Comparison of ENCODE assay signal across 8 cellular contexts in the genomic region with DNA sequence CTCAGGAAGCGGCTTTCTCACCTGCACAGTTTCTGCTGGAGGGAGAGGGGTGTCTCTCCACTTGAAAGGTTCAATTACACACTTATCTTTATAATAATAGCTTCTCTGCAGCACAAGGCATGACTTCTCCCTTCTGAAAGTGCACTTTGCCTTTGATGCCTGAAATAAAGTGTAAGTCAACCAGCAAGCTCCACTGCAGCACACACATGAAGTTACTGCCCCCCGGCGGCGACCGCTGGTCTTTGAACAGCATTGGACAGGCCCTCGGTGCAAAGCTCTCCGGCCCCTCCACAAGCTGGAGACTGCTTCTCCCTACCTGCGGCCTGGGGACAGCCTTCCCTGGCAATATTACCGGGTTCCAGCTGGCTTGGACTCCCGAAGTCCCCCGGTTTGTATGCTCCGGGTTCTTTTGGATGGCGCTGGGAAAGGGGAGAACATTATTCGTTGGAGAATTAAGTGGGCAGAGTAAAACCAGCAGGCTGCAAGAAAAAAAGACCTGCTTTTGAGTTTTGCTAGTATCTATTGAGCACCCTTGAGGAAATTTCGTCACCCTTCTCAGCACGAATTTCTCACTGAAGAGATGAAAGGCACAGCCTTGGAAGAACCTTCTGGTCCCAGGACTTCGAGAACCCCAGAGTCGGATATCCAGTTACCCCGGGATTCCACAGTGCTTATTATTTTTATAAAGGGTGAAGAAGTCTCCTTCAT. TPM values are rescaled to one million over a fixed set of nuclear protein-coding genes. Genes with fewer than 3 reads are reported as not detected.
A peak's percentile ranks its signal among the peaks of the same experiment; 100 is the strongest.
DNase-seq lines count a peak whose midpoint lies in the region; ATAC-seq and TF ChIP-seq lines count a peak whose summit lies in the region.

No MANE protein-coding gene starts in this region.

- TF ChIP-seq CTCF in GM12864 (IDR thresholded peaks at IDR 0.05; ENCODE audit: low read depth, low read length, missing control alignments): peak; percentile 87
- TF ChIP-seq CTCF in fibroblast of lung (conservative IDR thresholded peaks at IDR 0.05 in 1 of 2, IDR thresholded peaks at IDR 0.05 in 1 of 2; ENCODE audit: low read depth in 1 of 2, low read length in 2 of 2): peak; percentile 73 to 79
- TF ChIP-seq CTCF in nephron (IDR thresholded peaks at IDR 0.05; ENCODE audit: unreplicated experiment in 3 of 3): peak; percentile 80 to 83 (median 80)

- H3K27me3 Mint-ChIP-seq in activated T-cell treated with anti-CD3 and anti-CD28 coated beads, Interleukin-2, amount 50 U/mL, for 4 hours (ENCODE audit: low read depth): no peaks in the 10 kb centered on the region
- peaks cover 20% of the 10 kb centered on the region for H3K27me3 Mint-ChIP-seq in nephron (ENCODE audit: low read depth)

- no peak overlapping the region for H3K27ac ChIP-seq in fibroblast of lung (ENCODE audit: insufficient read depth, low read length)

- DNase-seq in GM12864 (ENCODE audit: low read depth): peak; percentile 26
- DNase-seq in KBM-7: peak; percentile 75
- DNase-seq in OCI-M1 (lab: John Stamatoyannopoulos, UW): peak; percentile 84
- peak; percentile 48 for DNase-seq in activated T-cell treated with anti-CD3 and anti-CD28 coated beads, Interleukin-2, amount 50 U/mL, for 4 hours
- DNase-seq in fibroblast of lung (ENCODE audit: low read depth in 2 of 2): peak; percentile 60 to 79
- peak; percentile 78 for DNase-seq in stimulated activated naive CD8-positive, alpha-beta T cell treated with anti-CD3 and anti-CD28 coated beads, Interleukin-15, Interleukin-2, amounts not matched to agents 100 U/mL and 50 U/mL, for 24 hours

- H3K36me3 Mint-ChIP-seq in activated T-cell treated with anti-CD3 and anti-CD28 coated beads, Interleukin-2, amount 50 U/mL, for 4 hours (ENCODE audit: insufficient read depth): no peaks in the 10 kb centered on the region
- no peaks in the 10 kb centered on the region for H3K36me3 Mint-ChIP-seq in nephron (ENCODE audit: low read depth)

- H3K4me3 ChIP-seq in GM12864 (ENCODE audit: low read depth, low read length) (no peak overlapping the region), fibroblast of lung (replicated peaks in 1 of 4; ENCODE audit: control extremely low read depth in 1 of 4, insufficient read depth in 1 of 4, low read depth in 3 of 4, low read length in 4 of 4) (no peak overlapping the region)

- no peaks in the 10 kb centered on the region for H3K4me1 Mint-ChIP-seq in activated T-cell treated with anti-CD3 and anti-CD28 coated beads, Interleukin-2, amount 50 U/mL, for 4 hours (ENCODE audit: low read depth)
- H3K4me1 Mint-ChIP-seq in nephron: peaks cover 4% of the 10 kb centered on the region

- peak; percentile 70 to 81 for ATAC-seq in activated T-cell treated with anti-CD3 and anti-CD28 coated beads, Interleukin-2, amount 50 U/mL, for 4 hours
- ATAC-seq in stimulated activated naive CD8-positive, alpha-beta T cell treated with anti-CD3 and anti-CD28 coated beads, Interleukin-15, Interleukin-2, amounts not matched to agents 100 U/mL and 50 U/mL, for 24 hours: peak; percentile 92
- ATAC-seq in HG02938 (IDR thresholded peaks at IDR 0.05; ENCODE audit: unreplicated experiment): no peak

- no peak overlapping the region for H3K9ac ChIP-seq in fibroblast of lung (ENCODE audit: insufficient read depth, low read length)

- H3K36me3 ChIP-seq in fibroblast of lung (ENCODE audit: control insufficient read depth, insufficient read depth, low read length): no peaks in the 10 kb centered on the region

- H4K20me1 ChIP-seq in fibroblast of lung (ENCODE audit: control insufficient read depth, extremely low read depth, insufficient read depth, low read length): no peaks in the 10 kb centered on the region

- no peak overlapping the region for H2AFZ ChIP-seq in fibroblast of lung (ENCODE audit: low read length)

- H3K9me3 ChIP-seq in fibroblast of lung (ENCODE audit: control insufficient read depth, insufficient read depth, low read depth, low read length): no peaks in the 10 kb centered on the region

- no peak overlapping the region for H3K4me3 Mint-ChIP-seq in activated T-cell treated with anti-CD3 and anti-CD28 coated beads, Interleukin-2, amount 50 U/mL, for 4 hours
- H3K4me3 Mint-ChIP-seq in nephron: no peak overlapping the region

- no peaks in the 10 kb centered on the region for H3K9me3 Mint-ChIP-seq in activated T-cell treated with anti-CD3 and anti-CD28 coated beads, Interleukin-2, amount 50 U/mL, for 4 hours
- no peaks in the 10 kb centered on the region for H3K9me3 Mint-ChIP-seq in nephron

- H3K27me3 ChIP-seq in fibroblast of lung (ENCODE audit: control insufficient read depth, insufficient read depth, low read length): no peaks in the 10 kb centered on the region

- no peak overlapping the region for H3K27ac Mint-ChIP-seq in nephron

- peaks cover 2% of the 10 kb centered on the region for H3K4me1 ChIP-seq in fibroblast of lung (ENCODE audit: control insufficient read depth, extremely low read depth, insufficient read depth, low read length)

- H3K79me2 ChIP-seq in fibroblast of lung (ENCODE audit: control insufficient read depth, insufficient read depth, low read length): no peaks in the 10 kb centered on the region

- in situ Hi-C loops in KBM-7 (cut with MboI; ENCODE audit: low pct_unique_long_range_greater_than_20kb, low sequenced_read_pairs): loop anchor here (25.0 kb wide), 1 partner anchor 691 kb away; a partner anchor contains a TSS

- H3K4me2 ChIP-seq in fibroblast of lung (ENCODE audit: extremely low read depth, insufficient read depth, low read length): no peak overlapping the region

RNA-seq across cellular contexts. Expression of a gene that starts 11.8 kb away (rescaled TPM):
- total RNA-seq in activated T-cell treated with anti-CD3 and anti-CD28 coated beads, Interleukin-2, amount 50 U/mL, for 4 hours: 10 to 100 TPM; 13.2 to 17.3 (median 17.3) TPM
- 163 and 259 TPM in 2 replicates for total RNA-seq in fibroblast of lung
- polyA plus RNA-seq in fibroblast of lung: 55.9 and 94.8 TPM in 2 replicates
- 53.2 and 85.3 TPM in 2 replicates for polyA plus RNA-seq in fibroblast of lung (2012)
- 17.3 and 22.0 TPM in 2 replicates for polyA minus RNA-seq in fibroblast of lung (ENCODE audit: low replicate concordance)

Comparison
In these comparisons a context has a peak if more than half of its experiments do, and no peak if none do; other contexts are left out.
1. DNase-seq: peak in every context shown above with its lines; median percentile 84 in OCI-M1; 78 in stimulated activated naive CD8-positive, alpha-beta T cell treated with anti-CD3 and anti-CD28 coated beads, Interleukin-15, Interleukin-2, amounts not matched to agents 100 U/mL and 50 U/mL, for 24 hours; 75 in KBM-7; 70 in fibroblast of lung; 48 in activated T-cell treated with anti-CD3 and anti-CD28 coated beads, Interleukin-2, amount 50 U/mL, for 4 hours; 26 in GM12864.